In genomic region chr18:77051581-77052296, GRCh38 we compare ENCODE assay signal across 19 cellular contexts.
DNase-seq lines count a peak whose midpoint lies in the region; ATAC-seq, FAIRE-seq and TF ChIP-seq lines count a peak whose summit lies in the region.
"Had no signal": no experiment of that assay in that cellular context is flagged by ENCODE, and none has a peak within 500 bp of the region (broad histone marks: within the 10 kb centered on the region; RNA-seq: fewer than 3 reads in every experiment).

No MANE protein-coding gene starts in this region.

- H3K27me3 Mint-ChIP-seq in activated T-cell treated with anti-CD3 and anti-CD28 coated beads, Interleukin-2, amount 50 U/mL, for 24 hours: no peaks in the 10 kb centered on the region
- H3K27me3 Mint-ChIP-seq in activated T-cell treated with anti-CD3 and anti-CD28 coated beads, Interleukin-2, amount 50 U/mL, for 4 hours (ENCODE audit: low read depth): no peaks in the 10 kb centered on the region
- H3K27me3 Mint-ChIP-seq in T-helper 17 cell: no peaks in the 10 kb centered on the region

- no peak overlapping the region for H3K4me3 Mint-ChIP-seq in activated T-cell treated with anti-CD3 and anti-CD28 coated beads, Interleukin-2, amount 50 U/mL, for 24 hours
- H3K4me3 Mint-ChIP-seq in activated T-cell treated with anti-CD3 and anti-CD28 coated beads, Interleukin-2, amount 50 U/mL, for 4 hours: no peak overlapping the region
- H3K4me3 Mint-ChIP-seq in T-helper 17 cell: no peak overlapping the region

- no peaks in the 10 kb centered on the region for H3K36me3 ChIP-seq in kidney (ENCODE audit: control insufficient read depth in 1 of 2, insufficient read depth in 2 of 2, low read length in 2 of 2)
- H3K36me3 ChIP-seq: prostate gland, WERI-Rb-1 had no signal

- FAIRE-seq in kidney (lab: Jason Lieb, UNC): no peak

- no peak for DNase-seq in activated T-cell treated with anti-CD3 and anti-CD28 coated beads, Interleukin-2, amount 50 U/mL, for 24 hours
- no peak for DNase-seq in activated T-cell treated with anti-CD3 and anti-CD28 coated beads, Interleukin-2, amount 50 U/mL, for 4 hours
- DNase-seq in T-helper 17 cell: no peak
- peak; percentile 28 for DNase-seq in medulla oblongata (ENCODE audit: extremely low spot score)
- DNase-seq in superior temporal gyrus (ENCODE audit: extremely low spot score): peak; percentile 58
- no peak for DNase-seq in kidney
- DNase-seq in NCI-H1436 (lab: John Stamatoyannopoulos, UW): no peak
- DNase-seq: ACHN; aorta; DMS 273 treated with DMSO at 0.1 percent for 48 hours; NCI-H1694 treated with DMSO at 0.1 percent for 48 hours; NCI-H510A treated with DMSO at 0.1 percent for 48 hours; OCI-M1; SK-N-SH; stimulated activated CD4-positive, alpha-beta T cell treated with anti-CD3 and anti-CD28 coated beads, Interleukin-15, amount 100 ng/mL, for 24 hours; thyroid gland; WERI-Rb-1 had no signal

- peaks cover 32 to 37% of the 10 kb centered on the region in 2 donors for H3K4me1 ChIP-seq in kidney (ENCODE audit: control insufficient read depth in 1 of 2, insufficient read depth in 1 of 2, low read depth in 1 of 2, low read length in 2 of 2)
- H3K4me1 ChIP-seq: prostate gland had no signal

- no peak overlapping the region for H3K9ac ChIP-seq in kidney (ENCODE audit: low read length in 2 of 2)
- H3K9ac ChIP-seq: SK-N-SH had no signal

- peak overlapping the region; percentile 26 for H3K27ac Mint-ChIP-seq in activated T-cell treated with anti-CD3 and anti-CD28 coated beads, Interleukin-2, amount 50 U/mL, for 24 hours
- peak overlapping the region; percentile 98 for H3K27ac Mint-ChIP-seq in T-helper 17 cell

- intact Hi-C loops in kidney (cut with DNase I): no loop called here

- H3K4me3 ChIP-seq in kidney (ENCODE audit: low read length in 2 of 2): no peak overlapping the region
- H3K4me3 ChIP-seq: prostate gland, thyroid gland had no signal

- TF ChIP-seq CTCF in kidney (IDR thresholded peaks at IDR 0.05; ENCODE audit: borderline replicate concordance, extremely low read depth, insufficient read depth): no peak

- ATAC-seq in activated T-cell treated with anti-CD3 and anti-CD28 coated beads, Interleukin-2, amount 50 U/mL, for 4 hours: no peak
- ATAC-seq in T-helper 17 cell (no peak), HG03095 (IDR thresholded peaks at IDR 0.05; ENCODE audit: unreplicated experiment) (no peak)

- no peaks in the 10 kb centered on the region for H3K9me3 Mint-ChIP-seq in activated T-cell treated with anti-CD3 and anti-CD28 coated beads, Interleukin-2, amount 50 U/mL, for 24 hours
- no peaks in the 10 kb centered on the region for H3K9me3 Mint-ChIP-seq in activated T-cell treated with anti-CD3 and anti-CD28 coated beads, Interleukin-2, amount 50 U/mL, for 4 hours

- H3K36me3 Mint-ChIP-seq in activated T-cell treated with anti-CD3 and anti-CD28 coated beads, Interleukin-2, amount 50 U/mL, for 24 hours (ENCODE audit: low read depth): peaks cover 35% of the 10 kb centered on the region
- H3K36me3 Mint-ChIP-seq in activated T-cell treated with anti-CD3 and anti-CD28 coated beads, Interleukin-2, amount 50 U/mL, for 4 hours (ENCODE audit: insufficient read depth): peaks cover 17% of the 10 kb centered on the region
- H3K36me3 Mint-ChIP-seq in T-helper 17 cell (ENCODE audit: low read depth): peaks cover 5% of the 10 kb centered on the region

- no peak overlapping the region for H3K27ac ChIP-seq in kidney (ENCODE audit: low read depth in 2 of 2, low read length in 2 of 2)
- H3K27ac ChIP-seq: prostate gland, WERI-Rb-1 had no signal

- no peaks in the 10 kb centered on the region for H3K9me3 ChIP-seq in T-helper 17 cell (ENCODE audit: control insufficient read depth, low read length, poor library complexity, severe bottlenecking)
- no peaks in the 10 kb centered on the region for H3K9me3 ChIP-seq in kidney (ENCODE audit: control insufficient read depth in 1 of 2, low read length in 2 of 2)
- H3K9me3 ChIP-seq: prostate gland, SK-N-SH, thyroid gland had no signal

- H3K4me1 Mint-ChIP-seq in activated T-cell treated with anti-CD3 and anti-CD28 coated beads, Interleukin-2, amount 50 U/mL, for 24 hours (ENCODE audit: low read depth): peaks cover 67% of the 10 kb centered on the region
- H3K4me1 Mint-ChIP-seq in activated T-cell treated with anti-CD3 and anti-CD28 coated beads, Interleukin-2, amount 50 U/mL, for 4 hours (ENCODE audit: low read depth): peaks cover 63% of the 10 kb centered on the region
- H3K4me1 Mint-ChIP-seq in T-helper 17 cell: peaks cover 51% of the 10 kb centered on the region

Comparison
In these comparisons a context has a peak if more than half of its experiments do, and no peak if none do; other contexts are left out.
1. DNase-seq: peak in medulla oblongata (single experiment) and superior temporal gyrus (single experiment); none in activated T-cell treated with anti-CD3 and anti-CD28 coated beads, Interleukin-2, amount 50 U/mL, for 24 hours (single experiment), activated T-cell treated with anti-CD3 and anti-CD28 coated beads, Interleukin-2, amount 50 U/mL, for 4 hours (single experiment), T-helper 17 cell (0 of 3), kidney (single experiment) and NCI-H1436 (single experiment).